8 cellular contexts compared by ENCODE assay signal in genomic region chr4:42151568-42152506, GRCh38. TPM values are rescaled to one million over a fixed set of nuclear protein-coding genes. Genes with fewer than 3 reads are reported as not detected.
DNase-seq lines count a peak whose midpoint lies in the region; ATAC-seq, FAIRE-seq and TF ChIP-seq lines count a peak whose summit lies in the region.

No MANE protein-coding gene starts in this region.

- H3K4me1 Mint-ChIP-seq in activated naive CD8-positive, alpha-beta T cell treated with anti-CD3 and anti-CD28 coated beads for 36 hours, result peaks cover 15% of the 10 kb centered on the region
- peaks cover 32% of the 10 kb centered on the region for H3K4me1 Mint-ChIP-seq in stimulated activated naive CD8-positive, alpha-beta T cell treated with anti-CD3 and anti-CD28 coated beads, Interleukin-15, amount 100 ng/mL, for 72 hours

- H3K27me3 ChIP-seq in lower lobe of right lung (ENCODE audit: low read depth), result peaks cover 57% of the 10 kb centered on the region

- peaks cover 70% of the 10 kb centered on the region for H3K27me3 Mint-ChIP-seq in activated naive CD8-positive, alpha-beta T cell treated with anti-CD3 and anti-CD28 coated beads for 36 hours
- H3K27me3 Mint-ChIP-seq in stimulated activated naive CD8-positive, alpha-beta T cell treated with anti-CD3 and anti-CD28 coated beads, Interleukin-15, amount 100 ng/mL, for 72 hours, result peaks cover 62% of the 10 kb centered on the region

- H3K36me3 Mint-ChIP-seq in activated naive CD8-positive, alpha-beta T cell treated with anti-CD3 and anti-CD28 coated beads for 36 hours, result no peaks in the 10 kb centered on the region

- WGBS in A549 (ENCODE audit: missing lambda C conversion rate), result 0% methylated on average over 1 of the region's 122 CpGs

- CTCF ChIA-PET in A549 (lab: Yijun Ruan, JAX), result no interaction called here

- H3K9me3 ChIP-seq in A549, result no peaks in the 10 kb centered on the region
- no peaks in the 10 kb centered on the region for H3K9me3 ChIP-seq in lower lobe of right lung

- no peak for DNase-seq in A549 (ENCODE audit: low read depth in 1 of 2, low spot score in 1 of 2)
- DNase-seq in NCI-H69 (lab: John Stamatoyannopoulos, UW), result peak; percentile 46
- peak; percentile 50 for DNase-seq in activated naive CD8-positive, alpha-beta T cell treated with anti-CD3 and anti-CD28 coated beads for 36 hours
- no peak for DNase-seq in lower lobe of right lung
- peak; percentile 32 to 53 for DNase-seq in stimulated activated naive CD8-positive, alpha-beta T cell treated with anti-CD3 and anti-CD28 coated beads, Interleukin-15, amount 100 ng/mL, for 72 hours
- DNase-seq in AML-193 (lab: John Stamatoyannopoulos, UW), result no peak

- H3K4me2 ChIP-seq in A549, result peak overlapping the region; percentile 72

- no peak for TF ChIP-seq EP300 in A549 (IDR thresholded peaks at IDR 0.05)

- H3K9me3 Mint-ChIP-seq in activated naive CD8-positive, alpha-beta T cell treated with anti-CD3 and anti-CD28 coated beads for 36 hours, result no peaks in the 10 kb centered on the region
- no peaks in the 10 kb centered on the region for H3K9me3 Mint-ChIP-seq in stimulated activated naive CD8-positive, alpha-beta T cell treated with anti-CD3 and anti-CD28 coated beads, Interleukin-15, amount 100 ng/mL, for 72 hours

- ATAC-seq in A549 (peak in 1 of 2 experiments; percentile 68; a peak in 3 of 6 replicates), GM18511 (IDR thresholded peaks at IDR 0.05; ENCODE audit: unreplicated experiment) (peak; percentile 65), HG02938 (IDR thresholded peaks at IDR 0.05; ENCODE audit: unreplicated experiment) (peak; percentile 64), lower lobe of right lung (peak; percentile 61 to 63)
- peak; percentile 72 for ATAC-seq in stimulated activated naive CD8-positive, alpha-beta T cell treated with anti-CD3 and anti-CD28 coated beads, Interleukin-15, amount 100 ng/mL, for 72 hours

- TF ChIP-seq CTCF in A549 (IDR thresholded peaks at IDR 0.05), result no peak
- no peak for TF ChIP-seq CTCF in lower lobe of right lung (IDR thresholded peaks at IDR 0.05)

- TF ChIP-seq RAD21 in A549 (conservative IDR thresholded peaks at IDR 0.05 in 1 of 2, IDR thresholded peaks at IDR 0.05 in 1 of 2), result no peak

- POLR2A ChIA-PET in A549 (lab: Yijun Ruan, JAX), result no interaction called here

- H3K27ac Mint-ChIP-seq in activated naive CD8-positive, alpha-beta T cell treated with anti-CD3 and anti-CD28 coated beads for 36 hours, result no peak overlapping the region
- no peak overlapping the region for H3K27ac Mint-ChIP-seq in stimulated activated naive CD8-positive, alpha-beta T cell treated with anti-CD3 and anti-CD28 coated beads, Interleukin-15, amount 100 ng/mL, for 72 hours

- H3K4me3 Mint-ChIP-seq in activated naive CD8-positive, alpha-beta T cell treated with anti-CD3 and anti-CD28 coated beads for 36 hours, result peak overlapping the region; percentile 74
- peak overlapping the region; percentile 75 to 90 for H3K4me3 Mint-ChIP-seq in stimulated activated naive CD8-positive, alpha-beta T cell treated with anti-CD3 and anti-CD28 coated beads, Interleukin-15, amount 100 ng/mL, for 72 hours

- peak overlapping the region; percentile 42 for H3K4me3 ChIP-seq in A549
- H3K4me3 ChIP-seq in lower lobe of right lung, result peak overlapping the region; percentile 59

- H3K4me1 ChIP-seq in A549 (no peaks in the 10 kb centered on the region), lower lobe of right lung (peaks cover 18% of the 10 kb centered on the region)

- no peaks in the 10 kb centered on the region for H3K36me3 ChIP-seq in lower lobe of right lung

- intact Hi-C loops in lower lobe of right lung (cut with DNase I), result no loop called here

- no peak for TF ChIP-seq POLR2A in A549 (IDR thresholded peaks at IDR 0.05; ENCODE audit: low read length)

- H3K27ac ChIP-seq in A549 (no peak overlapping the region), lower lobe of right lung (no peak overlapping the region)

- no peak for FAIRE-seq in A549 (lab: Jason Lieb, UNC)

TF ChIP-seq in A549, 52 proteins besides CTCF, POLR2A, EP300 and RAD21:
- TF ChIP-seq EHMT2 (IDR thresholded peaks at IDR 0.05; ENCODE audit: low read depth), result no peak
- TF ChIP-seq ZFP36 (IDR thresholded peaks at IDR 0.05; ENCODE audit: borderline replicate concordance, partially characterized antibody), result no peak
- TF ChIP-seq KDM5A (IDR thresholded peaks at IDR 0.05), result no peak
- no peak for TF ChIP-seq MAFK (IDR thresholded peaks at IDR 0.05; ENCODE audit: partially characterized antibody)
- TF ChIP-seq GATA3 (IDR thresholded peaks at IDR 0.05; ENCODE audit: borderline replicate concordance), result no peak
- TF ChIP-seq FOSB (CRISPR knock-in tag; IDR thresholded peaks at IDR 0.05), result no peak
- no peak for TF ChIP-seq PBX3 (IDR thresholded peaks at IDR 0.05)
- TF ChIP-seq MAX (IDR thresholded peaks at IDR 0.05), result no peak
- no peak for TF ChIP-seq JUN (IDR thresholded peaks at IDR 0.05)
- no peak for TF ChIP-seq POLR2AphosphoS2 (conservative IDR thresholded peaks at IDR 0.05; ENCODE audit: low read length)
- no peak for TF ChIP-seq SMC3 (IDR thresholded peaks at IDR 0.05)
- no peak for TF ChIP-seq HOXB5 (CRISPR knock-in tag; IDR thresholded peaks at IDR 0.05)
- TF ChIP-seq, protein P1, sequence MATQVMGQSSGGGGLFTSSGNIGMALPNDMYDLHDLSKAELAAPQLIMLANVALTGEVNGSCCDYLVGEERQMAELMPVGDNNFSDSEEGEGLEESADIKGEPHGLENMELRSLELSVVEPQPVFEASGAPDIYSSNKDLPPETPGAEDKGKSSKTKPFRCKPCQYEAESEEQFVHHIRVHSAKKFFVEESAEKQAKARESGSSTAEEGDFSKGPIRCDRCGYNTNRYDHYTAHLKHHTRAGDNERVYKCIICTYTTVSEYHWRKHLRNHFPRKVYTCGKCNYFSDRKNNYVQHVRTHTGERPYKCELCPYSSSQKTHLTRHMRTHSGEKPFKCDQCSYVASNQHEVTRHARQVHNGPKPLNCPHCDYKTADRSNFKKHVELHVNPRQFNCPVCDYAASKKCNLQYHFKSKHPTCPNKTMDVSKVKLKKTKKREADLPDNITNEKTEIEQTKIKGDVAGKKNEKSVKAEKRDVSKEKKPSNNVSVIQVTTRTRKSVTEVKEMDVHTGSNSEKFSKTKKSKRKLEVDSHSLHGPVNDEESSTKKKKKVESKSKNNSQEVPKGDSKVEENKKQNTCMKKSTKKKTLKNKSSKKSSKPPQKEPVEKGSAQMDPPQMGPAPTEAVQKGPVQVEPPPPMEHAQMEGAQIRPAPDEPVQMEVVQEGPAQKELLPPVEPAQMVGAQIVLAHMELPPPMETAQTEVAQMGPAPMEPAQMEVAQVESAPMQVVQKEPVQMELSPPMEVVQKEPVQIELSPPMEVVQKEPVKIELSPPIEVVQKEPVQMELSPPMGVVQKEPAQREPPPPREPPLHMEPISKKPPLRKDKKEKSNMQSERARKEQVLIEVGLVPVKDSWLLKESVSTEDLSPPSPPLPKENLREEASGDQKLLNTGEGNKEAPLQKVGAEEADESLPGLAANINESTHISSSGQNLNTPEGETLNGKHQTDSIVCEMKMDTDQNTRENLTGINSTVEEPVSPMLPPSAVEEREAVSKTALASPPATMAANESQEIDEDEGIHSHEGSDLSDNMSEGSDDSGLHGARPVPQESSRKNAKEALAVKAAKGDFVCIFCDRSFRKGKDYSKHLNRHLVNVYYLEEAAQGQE (IDR thresholded peaks at IDR 0.05), result no peak
- no peak for TF ChIP-seq KDM1A (IDR thresholded peaks at IDR 0.05; ENCODE audit: low read depth)
- no peak for TF ChIP-seq TP53 (CRISPR knock-in tag; IDR thresholded peaks at IDR 0.05)
- no peak for TF ChIP-seq ZNF302 (CRISPR knock-in tag; IDR thresholded peaks at IDR 0.05)
- TF ChIP-seq TFCP2L1 (CRISPR knock-in tag; IDR thresholded peaks at IDR 0.05), result no peak
- TF ChIP-seq CHD4 (IDR thresholded peaks at IDR 0.05; ENCODE audit: borderline replicate concordance), result no peak
- TF ChIP-seq RNF2 (IDR thresholded peaks at IDR 0.05; ENCODE audit: borderline replicate concordance, low read depth), result no peak

RNA-seq across cellular contexts. Expression of gene BEND4, which starts 0.6 kb away (rescaled TPM):
- polyA plus RNA-seq in A549 (2011; rRNA removed), result not detected in 2 replicates
- polyA plus RNA-seq in A549 (2012; cell fraction: cytosol; rRNA removed), result not detected in 2 replicates
- polyA plus RNA-seq in A549 (2012; cell fraction: nucleus; rRNA removed), result not detected in 2 replicates
- not detected in 3 replicates for polyA plus RNA-seq in A549 (2017; fragmentation: RNase III; extraction: RNeasy Plus Mini Kit Qiagen cat#74134 plus additional on column Dnase treatment)
- polyA minus RNA-seq in A549 (2011; rRNA and poly(A)+ RNA removed), result not detected in 2 replicates
- total RNA-seq in activated naive CD8-positive, alpha-beta T cell treated with anti-CD3 and anti-CD28 coated beads for 36 hours, result 1 to 10 TPM; 1.2 to 1.4 TPM
- total RNA-seq in lower lobe of right lung, result 1.3 TPM

Comparison
In these comparisons a context has a peak if more than half of its experiments do, and no peak if none do; other contexts are left out.
1. DNase-seq: peak in NCI-H69 (single experiment), activated naive CD8-positive, alpha-beta T cell treated with anti-CD3 and anti-CD28 coated beads for 36 hours (single experiment) and stimulated activated naive CD8-positive, alpha-beta T cell treated with anti-CD3 and anti-CD28 coated beads, Interleukin-15, amount 100 ng/mL, for 72 hours (2 of 2); none in A549 (0 of 2), lower lobe of right lung (single experiment) and AML-193 (0 of 2).